Comparison of ENCODE assay signal across 11 cellular contexts in the genomic region with DNA sequence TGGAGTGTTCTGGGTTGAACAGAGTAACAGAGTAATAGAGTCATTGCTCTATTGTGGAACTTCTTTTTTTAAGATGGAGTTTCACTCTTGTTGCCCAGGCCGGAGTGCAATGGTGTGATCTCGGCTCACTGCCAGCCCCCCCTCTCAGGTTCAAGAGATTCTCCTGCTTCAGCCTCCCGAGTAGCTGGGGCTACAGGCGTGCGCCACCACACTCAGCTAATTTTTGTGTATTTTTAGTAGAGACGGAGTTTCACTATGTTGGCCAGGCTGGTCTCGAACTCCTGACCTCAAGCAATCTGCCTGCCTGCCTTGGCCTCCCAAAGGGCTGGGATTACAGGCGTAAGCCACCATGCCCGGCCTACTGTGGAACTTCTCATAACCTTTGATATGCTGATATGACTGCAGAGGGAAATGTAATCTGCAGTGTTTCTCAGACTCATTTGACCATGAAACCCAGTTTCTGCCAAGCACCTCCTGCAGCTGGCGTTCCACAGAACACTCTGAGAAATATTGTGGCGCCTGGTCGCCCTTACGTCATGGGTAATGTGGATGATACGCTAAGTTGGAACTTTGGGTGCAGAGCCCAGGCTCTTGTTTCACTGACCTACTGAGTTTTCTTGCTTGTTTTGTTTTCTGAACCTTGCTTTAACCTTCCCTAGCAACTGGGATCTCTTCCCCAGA.
A peak's percentile ranks its signal among the peaks of the same experiment; 100 is the strongest.
DNase-seq lines count a peak whose midpoint lies in the region; ATAC-seq and TF ChIP-seq lines count a peak whose summit lies in the region.
"Had no signal": no experiment of that assay in that cellular context is flagged by ENCODE, and none has a peak within 500 bp of the region (broad histone marks: within the 10 kb centered on the region; RNA-seq: fewer than 3 reads in every experiment).

No MANE protein-coding gene starts in this region.

- H3K4me1 Mint-ChIP-seq in stimulated activated memory B cell treated with anti-CD40 and anti-IgM and Interleukin-4, amounts not matched to agents 10 μg/mL and 1 μg/mL and 100 μg/mL, for 72 hours = peaks cover 45% of the 10 kb centered on the region
- H3K4me1 Mint-ChIP-seq in WTC11 = peaks cover 6% of the 10 kb centered on the region; the same call in 1 of the 2 replicates

- no peak for TF ChIP-seq CTCF in WTC11 (IDR thresholded peaks at IDR 0.05)

- POLR2A ChIA-PET in WTC11 (lab: Charles Lee) = no interaction called here

- H3K27me3 Mint-ChIP-seq in stimulated activated memory B cell treated with anti-CD40 and anti-IgM and Interleukin-4, amounts not matched to agents 10 μg/mL and 1 μg/mL and 100 μg/mL, for 72 hours = peaks cover 24% of the 10 kb centered on the region
- no peaks in the 10 kb centered on the region for H3K27me3 Mint-ChIP-seq in WTC11 (ENCODE audit: low read depth)

- ATAC-seq in activated naive CD4-positive, alpha-beta T cell treated with anti-CD3 and anti-CD28 coated beads, Interleukin-2, amount 50 U/mL, for 72 hours = no peak
- ATAC-seq in GM21576 (IDR thresholded peaks at IDR 0.05; ENCODE audit: unreplicated experiment) = peak; percentile 62
- ATAC-seq in HG03175 (IDR thresholded peaks at IDR 0.05; ENCODE audit: unreplicated experiment) = peak; percentile 79
- ATAC-seq in stimulated activated memory B cell treated with anti-CD40 and anti-IgM and Interleukin-4, amounts not matched to agents 10 μg/mL and 1 μg/mL and 100 μg/mL, for 72 hours = peak; percentile 91
- no peak for ATAC-seq in WTC11
- ATAC-seq: lower lobe of right lung had no signal

- H3K36me3 Mint-ChIP-seq in activated naive CD4-positive, alpha-beta T cell treated with anti-CD3 and anti-CD28 coated beads, Interleukin-2, amount 50 U/mL, for 72 hours = peaks cover 0 to 18% of the 10 kb centered on the region in 2 donors
- H3K36me3 Mint-ChIP-seq in stimulated activated memory B cell treated with anti-CD40 and anti-IgM and Interleukin-4, amounts not matched to agents 10 μg/mL and 1 μg/mL and 100 μg/mL, for 72 hours = no peaks in the 10 kb centered on the region
- H3K36me3 Mint-ChIP-seq in WTC11 = no peaks in the 10 kb centered on the region

- DNase-seq in activated naive CD4-positive, alpha-beta T cell treated with anti-CD3 and anti-CD28 coated beads, Interleukin-2, amount 50 U/mL, for 72 hours (ENCODE audit: low spot score in 2 of 2) = no peak
- DNase-seq in activated naive CD4-positive, alpha-beta T cell treated with anti-CD3 and anti-CD28 coated beads, Interleukin-2, amount 50 U/mL, for 16 hours = no peak
- DNase-seq in GF-D8 (lab: John Stamatoyannopoulos, UW) = no peak
- DNase-seq in SIG-M5 treated with dmso at 0.1 percent for 504 hours (lab: John Stamatoyannopoulos, UW; ENCODE audit: unreplicated experiment) = no peak
- no peak for DNase-seq in WTC11 (ENCODE audit: low spot score)
- DNase-seq: activated CD8-positive, alpha-beta memory T cell treated with anti-CD3 and anti-CD28 coated beads, Interleukin-2, amount 50 U/mL, for 48 hours; lower lobe of right lung; NCI-H345 had no signal

- peaks cover 0 to 11% of the 10 kb centered on the region in 2 donors for H3K9me3 Mint-ChIP-seq in activated naive CD4-positive, alpha-beta T cell treated with anti-CD3 and anti-CD28 coated beads, Interleukin-2, amount 50 U/mL, for 72 hours
- H3K9me3 Mint-ChIP-seq in stimulated activated memory B cell treated with anti-CD40 and anti-IgM and Interleukin-4, amounts not matched to agents 10 μg/mL and 1 μg/mL and 100 μg/mL, for 72 hours = peaks cover 11% of the 10 kb centered on the region
- peaks cover 20% of the 10 kb centered on the region for H3K9me3 Mint-ChIP-seq in WTC11

- peak overlapping the region; percentile 69 for H3K4me3 Mint-ChIP-seq in stimulated activated memory B cell treated with anti-CD40 and anti-IgM and Interleukin-4, amounts not matched to agents 10 μg/mL and 1 μg/mL and 100 μg/mL, for 72 hours
- H3K4me3 Mint-ChIP-seq in WTC11 = no peak overlapping the region

- CTCF ChIA-PET in WTC11 (lab: Charles Lee) = no interaction called here

- H3K27ac Mint-ChIP-seq in activated naive CD4-positive, alpha-beta T cell treated with anti-CD3 and anti-CD28 coated beads, Interleukin-2, amount 50 U/mL, for 72 hours = peak overlapping the region; percentile 13 to 31
- peak overlapping the region; percentile 87 for H3K27ac Mint-ChIP-seq in stimulated activated memory B cell treated with anti-CD40 and anti-IgM and Interleukin-4, amounts not matched to agents 10 μg/mL and 1 μg/mL and 100 μg/mL, for 72 hours
- H3K27ac Mint-ChIP-seq in WTC11 = no peak overlapping the region

TF ChIP-seq in WTC11, 78 proteins besides CTCF, POLR2A, EP300 and RAD21:
- TF ChIP-seq ZNF219 (CRISPR knock-in tag; IDR thresholded peaks at IDR 0.05; ENCODE audit: borderline replicate concordance) (no peak), JUN (CRISPR knock-in tag; IDR thresholded peaks at IDR 0.05) (no peak), CBFB (CRISPR knock-in tag; IDR thresholded peaks at IDR 0.05; ENCODE audit: low read depth) (no peak), NFATC4 (CRISPR knock-in tag; IDR thresholded peaks at IDR 0.05) (no peak), RELA (CRISPR knock-in tag; IDR thresholded peaks at IDR 0.05; ENCODE audit: borderline replicate concordance) (no peak), ELF4 (CRISPR knock-in tag; IDR thresholded peaks at IDR 0.05; ENCODE audit: low read depth) (no peak), TCF7 (CRISPR knock-in tag; IDR thresholded peaks at IDR 0.05; ENCODE audit: low read depth) (no peak), MYBL2 (CRISPR knock-in tag; IDR thresholded peaks at IDR 0.05) (no peak), SMAD3 (CRISPR knock-in tag; IDR thresholded peaks at IDR 0.05; ENCODE audit: borderline replicate concordance) (no peak), CREB1 (CRISPR knock-in tag; IDR thresholded peaks at IDR 0.05) (no peak), ESRRA (CRISPR knock-in tag; IDR thresholded peaks at IDR 0.05; ENCODE audit: borderline replicate concordance) (no peak), GRHL2 (CRISPR knock-in tag; IDR thresholded peaks at IDR 0.05; ENCODE audit: insufficient replicate concordance, severe bottlenecking) (no peak), ZNF138 (CRISPR knock-in tag; conservative IDR thresholded peaks at IDR 0.05) (no peak)
- TF ChIP-seq, protein P1, sequence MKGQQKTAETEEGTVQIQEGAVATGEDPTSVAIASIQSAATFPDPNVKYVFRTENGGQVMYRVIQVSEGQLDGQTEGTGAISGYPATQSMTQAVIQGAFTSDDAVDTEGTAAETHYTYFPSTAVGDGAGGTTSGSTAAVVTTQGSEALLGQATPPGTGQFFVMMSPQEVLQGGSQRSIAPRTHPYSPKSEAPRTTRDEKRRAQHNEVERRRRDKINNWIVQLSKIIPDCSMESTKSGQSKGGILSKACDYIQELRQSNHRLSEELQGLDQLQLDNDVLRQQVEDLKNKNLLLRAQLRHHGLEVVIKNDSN (CRISPR knock-in tag; IDR thresholded peaks at IDR 0.05) = no peak
- TF ChIP-seq, protein P2, sequence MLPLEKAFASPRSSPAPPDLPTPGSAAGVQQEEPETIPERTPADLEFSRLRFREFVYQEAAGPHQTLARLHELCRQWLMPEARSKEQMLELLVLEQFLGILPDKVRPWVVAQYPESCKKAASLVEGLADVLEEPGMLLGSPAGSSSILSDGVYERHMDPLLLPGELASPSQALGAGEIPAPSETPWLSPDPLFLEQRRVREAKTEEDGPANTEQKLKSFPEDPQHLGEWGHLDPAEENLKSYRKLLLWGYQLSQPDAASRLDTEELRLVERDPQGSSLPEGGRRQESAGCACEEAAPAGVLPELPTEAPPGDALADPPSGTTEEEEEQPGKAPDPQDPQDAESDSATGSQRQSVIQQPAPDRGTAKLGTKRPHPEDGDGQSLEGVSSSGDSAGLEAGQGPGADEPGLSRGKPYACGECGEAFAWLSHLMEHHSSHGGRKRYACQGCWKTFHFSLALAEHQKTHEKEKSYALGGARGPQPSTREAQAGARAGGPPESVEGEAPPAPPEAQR (CRISPR knock-in tag; IDR thresholded peaks at IDR 0.05) = no peak

Comparison
In these comparisons a context has a peak if more than half of its experiments do, and no peak if none do; other contexts are left out.
1. ATAC-seq: peak in GM21576 (single experiment), HG03175 (single experiment) and stimulated activated memory B cell treated with anti-CD40 and anti-IgM and Interleukin-4, amounts not matched to agents 10 μg/mL and 1 μg/mL and 100 μg/mL, for 72 hours (single experiment); none in activated naive CD4-positive, alpha-beta T cell treated with anti-CD3 and anti-CD28 coated beads, Interleukin-2, amount 50 U/mL, for 72 hours (0 of 2) and WTC11 (single experiment).